In genomic region chr1:117672756-117673155, GRCh38 we compare ENCODE assay signal across 16 cellular contexts.
"Had no signal": no experiment of that assay in that cellular context is flagged by ENCODE, and none has a peak within 500 bp of the region (broad histone marks: within the 10 kb centered on the region; RNA-seq: fewer than 3 reads in every experiment).

No MANE protein-coding gene starts in this region.

- DNase-seq: activated CD4-positive, alpha-beta T cell treated with anti-CD3 and anti-CD28 coated beads, Interleukin-2, amount 10 ng/mL, durations not matched to agents 24 days and 14 days; activated CD4-positive, CD25-positive, alpha-beta regulatory T cell; activated CD8-positive, alpha-beta T cell treated with anti-CD3 and anti-CD28 coated beads, Interleukin-2, amount 10 ng/mL, durations not matched to agents 7 days and 5 days; activated naive CD4-positive, alpha-beta T cell treated with anti-CD3 and anti-CD28 coated beads, Interleukin-2, amount 50 U/mL, for 16 hours; activated T-cell treated with anti-CD3 and anti-CD28 coated beads for 4 hours; cortex of kidney; effector CD4-positive, alpha-beta T cell; kidney; stimulated activated CD4-positive, alpha-beta T cell treated with anti-CD3 and anti-CD28 coated beads, Interleukin-2, amount 100 ng/mL, for 48 hours had no signal

- H3K4me3 ChIP-seq: adrenal gland, gastroesophageal sphincter, hepatocyte, ovary had no signal

- ATAC-seq: activated CD8-positive, alpha-beta T cell treated with anti-CD3 and anti-CD28 coated beads, Interleukin-2, amount 10 ng/mL, durations not matched to agents 7 days and 5 days; stimulated activated memory B cell treated with anti-CD40 and anti-IgM and Interleukin-4, amounts not matched to agents 10 μg/mL and 1 μg/mL and 100 μg/mL, for 72 hours had no signal

- H3K9me3 ChIP-seq: adrenal gland, gastroesophageal sphincter, ovary had no signal

- H3K27me3 Mint-ChIP-seq: activated T-helper 17 cell treated with anti-CD3 and anti-CD28 coated beads, Interleukin-2, amount 50 U/mL, for 72 hours; stimulated activated memory B cell treated with anti-CD40 and anti-IgM and Interleukin-4, amounts not matched to agents 10 μg/mL and 1 μg/mL and 100 μg/mL, for 72 hours had no signal

- H3K4me3 Mint-ChIP-seq: activated CD4-positive, alpha-beta T cell treated with anti-CD3 and anti-CD28 coated beads, Interleukin-2, amount 10 ng/mL, durations not matched to agents 24 days and 14 days; activated CD8-positive, alpha-beta T cell treated with anti-CD3 and anti-CD28 coated beads, Interleukin-2, amount 10 ng/mL, durations not matched to agents 7 days and 5 days; activated T-helper 17 cell treated with anti-CD3 and anti-CD28 coated beads, Interleukin-2, amount 50 U/mL, for 72 hours; stimulated activated memory B cell treated with anti-CD40 and anti-IgM and Interleukin-4, amounts not matched to agents 10 μg/mL and 1 μg/mL and 100 μg/mL, for 72 hours; T-helper 2 cell treated with Interferon-gamma antibody and Interleukin-4, amounts not matched to agents 5 μg/mL and 100 μg/mL, for 36 hours had no signal

- H3K9me3 Mint-ChIP-seq: activated CD4-positive, alpha-beta T cell treated with anti-CD3 and anti-CD28 coated beads, Interleukin-2, amount 10 ng/mL, durations not matched to agents 24 days and 14 days; activated T-helper 17 cell treated with anti-CD3 and anti-CD28 coated beads, Interleukin-2, amount 50 U/mL, for 72 hours; stimulated activated memory B cell treated with anti-CD40 and anti-IgM and Interleukin-4, amounts not matched to agents 10 μg/mL and 1 μg/mL and 100 μg/mL, for 72 hours; T-helper 2 cell treated with Interferon-gamma antibody and Interleukin-4, amounts not matched to agents 5 μg/mL and 100 μg/mL, for 36 hours had no signal

- H3K36me3 Mint-ChIP-seq: stimulated activated memory B cell treated with anti-CD40 and anti-IgM and Interleukin-4, amounts not matched to agents 10 μg/mL and 1 μg/mL and 100 μg/mL, for 72 hours had no signal

- H3K36me3 ChIP-seq: adrenal gland, gastroesophageal sphincter, ovary had no signal

- H3K27ac ChIP-seq: adrenal gland, gastroesophageal sphincter, hepatocyte, ovary had no signal

- H3K27me3 ChIP-seq: adrenal gland, gastroesophageal sphincter, hepatocyte, ovary had no signal

- H3K27ac Mint-ChIP-seq: activated CD4-positive, alpha-beta T cell treated with anti-CD3 and anti-CD28 coated beads, Interleukin-2, amount 10 ng/mL, durations not matched to agents 24 days and 14 days; activated CD8-positive, alpha-beta T cell treated with anti-CD3 and anti-CD28 coated beads, Interleukin-2, amount 10 ng/mL, durations not matched to agents 7 days and 5 days; activated T-helper 17 cell treated with anti-CD3 and anti-CD28 coated beads, Interleukin-2, amount 50 U/mL, for 72 hours; T-helper 2 cell treated with Interferon-gamma antibody and Interleukin-4, amounts not matched to agents 5 μg/mL and 100 μg/mL, for 36 hours had no signal
